ENCODE assay signal across 8 cellular contexts in genomic region chr14:89616425-89617141, GRCh38.
DNase-seq lines count a peak whose midpoint lies in the region; ATAC-seq and TF ChIP-seq lines count a peak whose summit lies in the region.

No MANE protein-coding gene starts in this region.

- no peak for TF ChIP-seq POLR2A in heart left ventricle (IDR thresholded peaks at IDR 0.05)
- TF ChIP-seq POLR2A in thyroid gland (IDR thresholded peaks at IDR 0.05), result no peak

- peaks cover 50% of the 10 kb centered on the region for H3K4me1 Mint-ChIP-seq in endothelial cell (ENCODE audit: unreplicated experiment)

- peaks cover 11% of the 10 kb centered on the region for H3K27me3 Mint-ChIP-seq in endothelial cell (ENCODE audit: unreplicated experiment)

- H3K9me3 ChIP-seq in heart left ventricle (no peaks in the 10 kb centered on the region), OCI-LY7 (ENCODE audit: low read length) (no peaks in the 10 kb centered on the region), thyroid gland (no peaks in the 10 kb centered on the region)

- CTCF ChIA-PET in OCI-LY7 (lab: Charles Lee; ENCODE audit: unreplicated experiment), result no interaction called here

- H3K9me3 Mint-ChIP-seq in endothelial cell (ENCODE audit: unreplicated experiment), result no peaks in the 10 kb centered on the region

- H3K4me1 ChIP-seq in heart left ventricle, result peaks cover 0 to 66% (median 39%) of the 10 kb centered on the region in 12 donors
- H3K4me1 ChIP-seq in OCI-LY7 (ENCODE audit: insufficient read depth, low read length, poor library complexity, severe bottlenecking), result peaks cover 67% of the 10 kb centered on the region
- H3K4me1 ChIP-seq in thyroid gland, result peaks cover 0 to 5% of the 10 kb centered on the region in 2 donors

- H3K36me3 Mint-ChIP-seq in endothelial cell (ENCODE audit: low read depth, unreplicated experiment), result peaks cover 12% of the 10 kb centered on the region

- TF ChIP-seq CTCF in heart left ventricle (IDR thresholded peaks at IDR 0.05) (no peak), OCI-LY7 (conservative IDR thresholded peaks at IDR 0.05; ENCODE audit: low read length) (no peak), endothelial cell (IDR thresholded peaks at IDR 0.05; ENCODE audit: unreplicated experiment) (no peak), thyroid gland (IDR thresholded peaks at IDR 0.05) (no peak)

- peak overlapping the region; percentile 100 for H3K27ac Mint-ChIP-seq in endothelial cell (ENCODE audit: unreplicated experiment)

- H3K9me2 ChIP-seq in OCI-LY7 (ENCODE audit: insufficient read depth, low read length), result no peaks in the 10 kb centered on the region

- intact Hi-C loops in heart left ventricle (cut with DNase I) (loop anchor here in 9 of 10 donors (5.0 to 10.0 kb wide), 9 partner anchors 39 to 574 kb away; partner anchors contain the start of gene FOXN3 (in 6 of the 9)), left cardiac atrium (cut with DNase I) (loop anchor here in 1 of 2 donors (5.0 kb wide), 1 partner anchor 199 kb away; the partner anchor contains the start of gene FOXN3), OCI-LY7 (cut with micrococcal nuclease; ENCODE audit: unreplicated experiment) (loop anchor here (2.0 to 5.0 kb wide), 3 partner anchors 199 to 766 kb away; partner anchors contain the start of gene FOXN3), head of caudate nucleus (cut with DNase I) (loop anchor here (5.0 kb wide), 1 partner anchor 124 kb away; no protein-coding TSS in a partner anchor), thyroid gland (cut with DNase I) (no loop called here)

- POLR2A ChIA-PET in OCI-LY7 (lab: Charles Lee), result interaction anchor here (1.2 to 1.8 kb wide), 2 partner anchors 14 to 186 kb away, joined by 4 to 5 read pairs; no protein-coding TSS in a partner anchor

- peaks cover 41% of the 10 kb centered on the region for H3K79me2 ChIP-seq in OCI-LY7 (ENCODE audit: insufficient read depth, low read depth, low read length)

- peak overlapping the region; percentile 89 for H3K4me2 ChIP-seq in OCI-LY7 (ENCODE audit: low read length)

- H3K4me3 ChIP-seq in heart left ventricle (peak overlapping the region in 9 of 12 donors; percentile 4 to 91 (median 81)), OCI-LY7 (ENCODE audit: low read depth, low read length, poor library complexity, severe bottlenecking) (peak overlapping the region; percentile 81), thyroid gland (replicated peaks in 1 of 3) (no peak overlapping the region)

- DNase-seq in heart left ventricle, result no peak
- no peak for DNase-seq in left cardiac atrium
- DNase-seq in OCI-LY7 (ENCODE audit: low spot score), result peak; percentile 67
- DNase-seq in endothelial cell (ENCODE audit: low spot score), result peak; percentile 26
- DNase-seq in pons (ENCODE audit: low spot score), result peak; percentile 28
- DNase-seq in head of caudate nucleus, result no peak
- no peak for DNase-seq in thyroid gland

- WGBS in heart left ventricle, 4 donors, result 26 to 35% (median 28%) methylated on average over 6 of the region's 6 CpGs
- WGBS in thyroid gland, 2 donors, result 58 to 64% methylated on average over 6 of the region's 6 CpGs

- H3K27me3 ChIP-seq in heart left ventricle (no peaks in the 10 kb centered on the region), thyroid gland (no peaks in the 10 kb centered on the region)

- no peak for ATAC-seq in heart left ventricle
- no peak for ATAC-seq in left cardiac atrium
- peak; percentile 51 for ATAC-seq in HG02610 (IDR thresholded peaks at IDR 0.05; ENCODE audit: unreplicated experiment)

- peak overlapping the region; percentile 73; the same call in 1 of the 2 replicates for H2AFZ ChIP-seq in OCI-LY7 (ENCODE audit: low read length)

- H3K36me3 ChIP-seq in heart left ventricle (peaks cover 0 to 5% (median 0%) of the 10 kb centered on the region in 9 donors), OCI-LY7 (ENCODE audit: insufficient read depth, low read length) (peaks cover 10% of the 10 kb centered on the region), thyroid gland (no peaks in the 10 kb centered on the region)

- peak overlapping the region; percentile 98 for H3K4me3 Mint-ChIP-seq in endothelial cell (ENCODE audit: unreplicated experiment)

- no peaks in the 10 kb centered on the region for H4K20me1 ChIP-seq in OCI-LY7 (ENCODE audit: insufficient read depth, low read length)

- no TSS peak for BruUV-seq in OCI-LY7 (replicated peaks; lab: Mats Ljungman, UMichigan)

- peak overlapping the region in 10 of 12 donors; percentile 11 to 87 (median 80) for H3K27ac ChIP-seq in heart left ventricle
- peak overlapping the region; percentile 74 for H3K27ac ChIP-seq in OCI-LY7 (ENCODE audit: low read depth, low read length, poor library complexity, severe bottlenecking)
- no peak overlapping the region for H3K27ac ChIP-seq in thyroid gland

Comparison
In these comparisons a context has a peak if more than half of its experiments do, and no peak if none do; other contexts are left out.
1. DNase-seq: peak in OCI-LY7 (single experiment), endothelial cell (single experiment) and pons (single experiment); none in heart left ventricle (0 of 5), left cardiac atrium (single experiment), head of caudate nucleus (0 of 42) and thyroid gland (0 of 2).
2. H3K27ac ChIP-seq: peak in heart left ventricle (10 of 12) and OCI-LY7 (single experiment); none in thyroid gland (0 of 3).
3. H3K4me3 ChIP-seq: peak in heart left ventricle (9 of 12) and OCI-LY7 (single experiment); none in thyroid gland (0 of 3).